Comparison of ENCODE assay signal across 13 cellular contexts in the genomic region with DNA sequence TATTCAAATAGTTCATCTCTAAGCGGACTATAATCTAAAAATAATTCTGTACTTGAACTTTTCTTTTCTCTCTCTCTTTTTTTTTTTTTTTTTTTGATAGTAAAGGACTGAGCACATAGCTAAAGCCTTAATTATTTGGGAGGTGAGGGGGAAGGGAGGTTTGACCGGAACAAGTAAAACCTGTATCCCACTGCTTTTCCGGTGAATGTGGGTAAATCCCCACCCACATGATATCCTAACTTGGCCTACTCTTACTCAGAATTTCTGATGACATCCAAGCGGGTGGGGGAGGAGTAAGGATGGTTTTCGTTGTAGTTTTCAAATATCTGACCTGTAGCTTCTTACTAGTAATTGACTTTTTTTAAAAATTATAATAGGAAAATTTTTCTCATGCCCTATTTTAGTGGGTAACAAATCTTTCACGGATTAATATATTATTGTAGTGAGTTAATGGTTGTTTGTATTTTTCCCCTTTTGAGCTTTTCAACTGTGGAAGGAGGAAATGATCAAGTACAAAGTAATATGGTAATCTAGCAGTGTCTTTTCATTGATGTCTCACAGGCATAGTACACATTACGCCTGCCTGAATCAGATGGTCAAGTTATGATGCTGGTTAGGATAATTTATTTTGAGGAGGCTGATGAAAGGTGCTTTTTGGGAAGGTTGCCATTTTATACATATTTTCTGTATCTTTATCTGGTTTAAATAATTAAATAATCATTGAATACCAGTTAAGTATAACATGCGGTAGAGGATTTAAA. TPM values are rescaled to one million over a fixed set of nuclear protein-coding genes. Genes with fewer than 3 reads are reported as not detected.
DNase-seq lines count a peak whose midpoint lies in the region; ATAC-seq and TF ChIP-seq lines count a peak whose summit lies in the region.
"Had no signal": no experiment of that assay in that cellular context is flagged by ENCODE, and none has a peak within 500 bp of the region (broad histone marks: within the 10 kb centered on the region; RNA-seq: fewer than 3 reads in every experiment).

No MANE protein-coding gene starts in this region.

- TF ChIP-seq EP300 in gastroesophageal sphincter (IDR thresholded peaks at IDR 0.05) (no peak), stomach (IDR thresholded peaks at IDR 0.05) (no peak)

- H3K4me1 ChIP-seq in left ventricle myocardium inferior (peaks cover 36% of the 10 kb centered on the region), gastroesophageal sphincter (peaks cover 0 to 20% (median 0%) of the 10 kb centered on the region in 3 donors), stomach (peaks cover 0 to 39% (median 22%) of the 10 kb centered on the region in 4 donors)

- TF ChIP-seq POLR2A in gastroesophageal sphincter (IDR thresholded peaks at IDR 0.05) (no peak), stomach (IDR thresholded peaks at IDR 0.05) (no peak)

- ATAC-seq in gastroesophageal sphincter (no peak), HG02798 (IDR thresholded peaks at IDR 0.05; ENCODE audit: poor library complexity, unreplicated experiment) (no peak)
- ATAC-seq: left cardiac atrium had no signal

- no peaks in the 10 kb centered on the region for H3K27me3 ChIP-seq in left ventricle myocardium inferior (ENCODE audit: low read depth)
- H3K27me3 ChIP-seq in gastroesophageal sphincter = no peaks in the 10 kb centered on the region
- no peaks in the 10 kb centered on the region for H3K27me3 ChIP-seq in stomach
- H3K27me3 ChIP-seq: SJSA1 had no signal

- H3K9me3 ChIP-seq in left ventricle myocardium inferior (replicated peaks) (no peaks in the 10 kb centered on the region), gastroesophageal sphincter (no peaks in the 10 kb centered on the region), stomach (no peaks in the 10 kb centered on the region)
- H3K9me3 ChIP-seq: SJSA1 had no signal

- peak overlapping the region; percentile 15 for H3K27ac ChIP-seq in left ventricle myocardium inferior (replicated peaks)
- peak overlapping the region; percentile 5 to 99 (median 98) for H3K27ac ChIP-seq in gastroesophageal sphincter
- H3K27ac ChIP-seq in stomach = peak overlapping the region in 3 of 5 donors; percentile 11 to 100 (median 99)
- H3K27ac ChIP-seq: SJSA1 had no signal

- intact Hi-C loops in left ventricle myocardium inferior (cut with micrococcal nuclease) = no loop called here
- intact Hi-C loops in cardiac septum (cut with DNase I) = loop anchor here (10.0 kb wide), 1 partner anchor 271 kb away; no protein-coding TSS in a partner anchor
- intact Hi-C loops in stomach (cut with DNase I; ENCODE audit: low total_unique reads) = no loop called here

- WGBS in gastroesophageal sphincter (ENCODE audit: low coverage in 1 of 2), 2 donors = 60 to 69% methylated on average over 7 of the region's 8 CpGs
- 60 to 72% (median 62%) methylated on average over 8 of the region's 8 CpGs for WGBS in stomach, 5 donors

- DNase-seq in left ventricle myocardium inferior (no peak), cardiac septum (ENCODE audit: low spot score) (no peak), activated T-cell treated with anti-CD3 and anti-CD28 coated beads for 48 hours (ENCODE audit: low read depth) (peak; percentile 7), stomach (no peak), SIG-M5 (lab: John Stamatoyannopoulos, UW) (no peak), COLO829 (ENCODE audit: low spot score) (no peak)
- DNase-seq: activated B cell treated with CpG ODN at 0.5 μM for 24 hours, left cardiac atrium, NCI-H146, NCI-H69 had no signal

- H3K36me3 ChIP-seq in left ventricle myocardium inferior (no peaks in the 10 kb centered on the region), gastroesophageal sphincter (no peaks in the 10 kb centered on the region), stomach (no peaks in the 10 kb centered on the region)

- TF ChIP-seq CTCF in left ventricle myocardium inferior (IDR thresholded peaks at IDR 0.05; ENCODE audit: borderline replicate concordance) (no peak), gastroesophageal sphincter (IDR thresholded peaks at IDR 0.05) (no peak), stomach (IDR thresholded peaks at IDR 0.05) (no peak)

- no peak overlapping the region for H3K4me3 ChIP-seq in left ventricle myocardium inferior
- H3K4me3 ChIP-seq in gastroesophageal sphincter = no peak overlapping the region
- H3K4me3 ChIP-seq in stomach = no peak overlapping the region
- H3K4me3 ChIP-seq: SJSA1 had no signal

RNA-seq across cellular contexts. Expression of a gene that starts 2.2 kb away (rescaled TPM):
- 21.0 TPM for total RNA-seq in left ventricle myocardium inferior
- total RNA-seq in cardiac septum = 30.5 TPM
- total RNA-seq in gastroesophageal sphincter = 100 to 1,000 TPM in 1 of 4 donors, 10 to 100 TPM in 3; 38.4 to 117 (median 59.3) TPM
- total RNA-seq in stomach = 100 to 1,000 TPM in 4 of 5 donors, 10 to 100 TPM in 1; 26.8 to 279 (median 178) TPM
- 10 to 100 TPM; 24.7 to 46.7 (median 45.3) TPM for polyA plus RNA-seq in stomach

Comparison
In these comparisons a context has a peak if more than half of its experiments do, and no peak if none do; other contexts are left out.
1. H3K27ac ChIP-seq: peak in every context shown above with its lines; median percentile 99 in stomach; 98 in gastroesophageal sphincter; 15 in left ventricle myocardium inferior.